In the genomic region with DNA sequence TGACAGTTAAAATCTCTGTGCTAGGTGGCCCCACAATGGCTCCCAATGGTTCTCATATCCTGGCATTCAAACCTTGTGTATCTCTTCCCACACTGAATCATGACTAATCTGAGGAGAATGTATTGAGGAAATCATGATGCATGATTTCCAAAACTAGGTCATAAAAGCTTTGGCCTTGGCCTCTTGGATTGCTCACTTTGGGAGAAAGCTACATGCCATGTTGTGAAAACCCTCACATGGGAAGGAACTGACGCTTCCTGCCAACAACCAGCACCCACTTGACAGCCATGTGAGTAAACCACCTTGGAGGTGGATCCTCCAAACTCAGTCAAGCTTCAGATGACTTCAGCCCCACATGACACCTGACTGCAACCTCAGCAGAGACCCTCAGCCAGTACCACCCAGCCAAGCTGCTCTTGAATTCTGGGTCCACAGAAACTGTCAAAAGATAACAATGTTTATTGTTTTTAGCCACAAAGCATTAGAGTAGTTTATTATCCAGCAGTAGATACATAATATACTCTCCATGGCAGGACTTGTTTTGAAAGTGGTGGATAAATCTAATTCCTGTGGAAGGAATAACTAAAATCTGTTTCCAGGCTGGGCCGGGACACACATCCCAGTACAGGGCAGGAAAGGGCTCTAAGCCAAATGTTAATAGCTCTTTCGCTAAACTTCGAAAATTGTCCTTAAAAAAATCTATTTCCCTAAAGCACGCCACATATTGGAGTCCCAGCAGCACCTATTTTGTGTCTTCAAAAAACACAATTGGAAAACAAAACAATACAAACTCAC, we compare ENCODE assay signal across 8 cellular contexts. TPM values are rescaled to one million over a fixed set of nuclear protein-coding genes. Genes with fewer than 3 reads are reported as not detected.
DNase-seq lines count a peak whose midpoint lies in the region; TF ChIP-seq lines count a peak whose summit lies in the region.

No MANE protein-coding gene starts in this region.

- no peak for TF ChIP-seq POLR2A in breast epithelium (IDR thresholded peaks at IDR 0.05)

- intact Hi-C loops in breast epithelium (cut with DNase I; ENCODE audit: low total_unique reads) (no loop called here), posterior cingulate gyrus (cut with DNase I) (loop anchor here (2.0 kb wide), 1 partner anchor 20 kb away; a partner anchor contains a TSS)

- in situ Hi-C loops in ACHN (cut with HindIII; ENCODE audit: low pct_ligation_motif_present, low pct_unique_long_range_greater_than_20kb, low sequenced_read_pairs): no loop called here

- H3K27ac ChIP-seq in breast epithelium: peak overlapping the region; percentile 85 to 86
- H3K27ac ChIP-seq in mesodermal cell (ENCODE audit: low read depth, low read length, severe bottlenecking): peak overlapping the region; percentile 61

- H3K36me3 ChIP-seq in breast epithelium (no peaks in the 10 kb centered on the region), mesodermal cell (ENCODE audit: control insufficient read depth, insufficient read depth, low read length) (peaks cover 6% of the 10 kb centered on the region)

- WGBS in mesodermal cell (ENCODE audit: insufficient coverage in 2 of 2), 2 experiments: 98 to 100% methylated on average over 4 to 5 of the region's 5 CpGs

- H3K4me1 ChIP-seq in breast epithelium: no peaks in the 10 kb centered on the region
- no peaks in the 10 kb centered on the region for H3K4me1 ChIP-seq in mesodermal cell (ENCODE audit: control insufficient read depth, insufficient read depth, low read length, poor library complexity, severe bottlenecking)

- H3K4me3 ChIP-seq in breast epithelium: peak overlapping the region in 1 of 3 donors; percentile 74
- H3K4me3 ChIP-seq in mesodermal cell (ENCODE audit: extremely low read depth, insufficient read depth, low read length, poor library complexity, severe bottlenecking): peak overlapping the region; percentile 61

- H3K9me3 ChIP-seq in breast epithelium: no peaks in the 10 kb centered on the region
- no peaks in the 10 kb centered on the region for H3K9me3 ChIP-seq in mesodermal cell (ENCODE audit: control insufficient read depth, low read length)

- no peak for TF ChIP-seq CTCF in breast epithelium (IDR thresholded peaks at IDR 0.05)

- no peaks in the 10 kb centered on the region for H3K27me3 ChIP-seq in breast epithelium

- peak; percentile 90 for DNase-seq in ACHN
- DNase-seq in HT-29 (ENCODE audit: low spot score): peak; percentile 14
- DNase-seq in breast epithelium (ENCODE audit: low spot score in 2 of 2): peak in 1 of 2 donors; percentile 33
- DNase-seq in DMS114 treated with DMSO at 0.1 percent for 48 hours (lab: John Stamatoyannopoulos, UW; ENCODE audit: unreplicated experiment): no peak
- DNase-seq in posterior cingulate gyrus: no peak
- DNase-seq in NCI-H2081 (lab: John Stamatoyannopoulos, UW): no peak
- DNase-seq in NCI-H345 (lab: John Stamatoyannopoulos, UW): no peak

RNA-seq across cellular contexts. Expression of a gene that starts 1.0 kb away (rescaled TPM):
- total RNA-seq in HT-29 (2014; rRNA removed; shearing (Covaris generic)): 2.1 and 2.8 TPM in 2 replicates
- 1 to 10 TPM in 2 of 3 donors, under 1 TPM in 1; 0.96 to 6.2 (median 4.1) TPM for total RNA-seq in breast epithelium
- 5.3 TPM for polyA plus RNA-seq in mesodermal cell (2013, experiment 1 of 2)
- 3.5 TPM for polyA plus RNA-seq in mesodermal cell (2013, experiment 2 of 2)

RNA-seq across cellular contexts. Expression of a gene that starts 19.9 kb away (rescaled TPM):
- total RNA-seq in HT-29 (2014; rRNA removed; shearing (Covaris generic)): 5.7 and 5.9 TPM in 2 replicates
- 10 to 100 TPM; 16.4 to 24.9 (median 17.3) TPM for total RNA-seq in breast epithelium
- 18.5 TPM for polyA plus RNA-seq in mesodermal cell (2013, experiment 1 of 2)
- polyA plus RNA-seq in mesodermal cell (2013, experiment 2 of 2): 17.4 TPM

RNA-seq across cellular contexts. Expression of a gene that starts 27.9 kb away (rescaled TPM):
- total RNA-seq in HT-29 (2014; rRNA removed; shearing (Covaris generic)): 0.81 and 1.4 TPM in 2 replicates
- total RNA-seq in breast epithelium: 1 to 10 TPM; 4.8 to 8.3 (median 6.2) TPM
- polyA plus RNA-seq in mesodermal cell (2013, experiment 1 of 2): 1.2 TPM
- 1.8 TPM for polyA plus RNA-seq in mesodermal cell (2013, experiment 2 of 2)

RNA-seq across cellular contexts. Expression of a gene that starts 47.7 kb away (rescaled TPM):
- 332 and 345 TPM in 2 replicates for total RNA-seq in HT-29 (2014; rRNA removed; shearing (Covaris generic))
- 100 to 1,000 TPM; 369 to 547 (median 461) TPM for total RNA-seq in breast epithelium
- 1,559 TPM for polyA plus RNA-seq in mesodermal cell (2013, experiment 1 of 2)
- 1,423 TPM for polyA plus RNA-seq in mesodermal cell (2013, experiment 2 of 2)

Comparison
In these comparisons a context has a peak if more than half of its experiments do, and no peak if none do; other contexts are left out.
1. DNase-seq: peak in ACHN (single experiment) and HT-29 (single experiment); none in DMS114 treated with DMSO at 0.1 percent for 48 hours (single experiment), posterior cingulate gyrus (0 of 10), NCI-H2081 (0 of 2) and NCI-H345 (single experiment).